Comparison of ENCODE assay signal across 1 cellular context in the genomic region with DNA sequence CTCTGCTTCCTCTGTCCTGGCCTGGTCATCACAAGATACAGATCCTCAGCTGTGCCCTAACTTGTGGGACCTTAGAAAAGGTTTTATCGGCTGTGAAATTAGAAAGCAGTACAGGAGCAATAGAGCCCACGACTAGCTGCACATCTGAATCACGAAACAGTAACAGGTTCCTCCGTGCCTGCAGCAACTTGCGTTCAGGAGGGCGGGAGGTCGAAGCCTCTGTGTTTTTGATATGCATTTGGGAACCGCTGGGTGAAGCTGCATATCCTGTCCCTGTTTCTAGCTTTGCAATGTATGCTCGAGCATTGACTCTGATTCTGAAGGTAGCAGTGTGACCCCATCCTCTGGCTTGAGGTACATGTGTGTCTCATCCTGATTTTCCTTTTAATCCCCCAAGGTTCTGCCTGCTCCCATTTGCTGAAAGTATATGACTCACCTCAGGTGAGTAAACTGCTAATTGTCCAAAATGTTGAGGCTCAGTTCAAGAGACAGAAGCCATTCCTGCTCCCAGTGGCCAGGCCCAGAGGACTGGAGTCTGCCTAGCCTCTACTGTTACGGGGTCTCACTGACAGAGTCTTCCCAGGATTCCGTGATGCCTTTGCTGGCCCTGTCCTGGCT.
TF ChIP-seq lines count a peak whose summit lies in the region.

No MANE protein-coding gene starts in this region.

TF ChIP-seq in IMR-90, 13 proteins besides CTCF, POLR2A, EP300 and RAD21:
- TF ChIP-seq CHD1 (IDR thresholded peaks at IDR 0.05; ENCODE audit: low read depth, low read length): no peak
- no peak for TF ChIP-seq CEBPB (IDR thresholded peaks at IDR 0.05; ENCODE audit: low read depth, low read length)
- TF ChIP-seq, protein P1, sequence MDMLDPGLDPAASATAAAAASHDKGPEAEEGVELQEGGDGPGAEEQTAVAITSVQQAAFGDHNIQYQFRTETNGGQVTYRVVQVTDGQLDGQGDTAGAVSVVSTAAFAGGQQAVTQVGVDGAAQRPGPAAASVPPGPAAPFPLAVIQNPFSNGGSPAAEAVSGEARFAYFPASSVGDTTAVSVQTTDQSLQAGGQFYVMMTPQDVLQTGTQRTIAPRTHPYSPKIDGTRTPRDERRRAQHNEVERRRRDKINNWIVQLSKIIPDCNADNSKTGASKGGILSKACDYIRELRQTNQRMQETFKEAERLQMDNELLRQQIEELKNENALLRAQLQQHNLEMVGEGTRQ (IDR thresholded peaks at IDR 0.05; ENCODE audit: low read depth, low read length): no peak
- TF ChIP-seq MAFK (IDR thresholded peaks at IDR 0.05; ENCODE audit: low read depth, low read length): no peak
- TF ChIP-seq RFX5 (IDR thresholded peaks at IDR 0.05; ENCODE audit: low read depth, low read length): no peak
- TF ChIP-seq BHLHE40 (IDR thresholded peaks at IDR 0.05; ENCODE audit: low read depth, low read length): no peak
- TF ChIP-seq RCOR1 (IDR thresholded peaks at IDR 0.05; ENCODE audit: insufficient replicate concordance, low read length): no peak
